29 cellular contexts compared by ENCODE assay signal in the genomic region with DNA sequence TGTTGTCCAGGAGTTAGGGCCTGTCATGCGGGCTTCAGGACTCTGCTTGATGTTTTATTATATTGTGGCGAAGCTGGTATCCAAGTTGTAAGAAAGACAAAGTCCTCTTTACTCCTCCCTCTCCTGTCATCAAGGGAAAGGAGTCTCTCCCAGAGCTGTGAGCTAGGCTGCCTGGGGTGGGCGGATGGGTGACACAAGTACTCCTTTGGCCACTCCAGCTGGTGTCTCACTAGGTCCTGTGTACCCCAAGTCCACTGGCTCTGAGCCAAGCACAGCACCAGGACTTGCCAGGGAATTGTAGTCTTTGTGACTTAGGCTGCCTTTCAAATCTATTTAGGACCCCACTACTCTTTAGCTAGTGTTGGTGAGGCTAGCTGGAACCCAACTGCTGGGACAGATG. TPM values are rescaled to one million over a fixed set of nuclear protein-coding genes. Genes with fewer than 3 reads are reported as not detected.
DNase-seq lines count a peak whose midpoint lies in the region; ATAC-seq, FAIRE-seq and TF ChIP-seq lines count a peak whose summit lies in the region.
"Had no signal": no experiment of that assay in that cellular context is flagged by ENCODE, and none has a peak within 500 bp of the region (broad histone marks: within the 10 kb centered on the region; RNA-seq: fewer than 3 reads in every experiment).

No MANE protein-coding gene starts in this region.

- BruUV-seq in HepG2 (replicated peaks; lab: Mats Ljungman, UMichigan) = no TSS peak

- no peak overlapping the region for H2BK12ac ChIP-seq in neuronal stem cell (ENCODE audit: low read length)

- H3K14ac ChIP-seq in neuronal stem cell (ENCODE audit: low read length) = no peak overlapping the region

- no peaks in the 10 kb centered on the region for H3K79me1 ChIP-seq in neuronal stem cell (ENCODE audit: low read depth, low read length)

- no peak for ATAC-seq in HG03159 (IDR thresholded peaks at IDR 0.05; ENCODE audit: unreplicated experiment)
- ATAC-seq in HepG2 = no peak

- H2BK5ac ChIP-seq in neuronal stem cell (ENCODE audit: low read length) = no peak overlapping the region

- DNase-seq in ELF-1 (ENCODE audit: low read depth, low spot score) (peak; percentile 2), MG63 (peak; percentile 0), neuronal stem cell (ENCODE audit: low spot score) (no peak), sigmoid colon (peak; percentile 60), HepG2 (ENCODE audit: low spot score) (no peak)
- no peak for DNase-seq in activated effector memory CD4-positive, alpha-beta T cell treated with anti-CD3 and anti-CD28 coated beads, Interleukin-2, amount 50 U/mL, for 16 hours
- DNase-seq: 8988T; ACHN; BE2C; C1 segment of cervical spinal cord; CD4-positive, alpha-beta memory T cell; CD4-positive, CD25-positive, alpha-beta regulatory T cell; CD8-positive, alpha-beta memory T cell; COR-L47; DMS 273 treated with DMSO at 0.1 percent for 48 hours; DMS153; DMS53; DMS79; DND-41; EL; GF-D8 had no signal

- H3K4me3 ChIP-seq in MG63 = no peak overlapping the region
- H3K4me3 ChIP-seq in neuronal stem cell (ENCODE audit: low read length in 2 of 2) = no peak overlapping the region
- no peak overlapping the region for H3K4me3 ChIP-seq in sigmoid colon
- H3K4me3 ChIP-seq in HepG2 (replicated peaks in 1 of 3; ENCODE audit: insufficient read depth in 1 of 3, low read depth in 2 of 3, low read length in 3 of 3) = no peak overlapping the region
- H3K4me3 ChIP-seq: BLaER1 had no signal

- no peaks in the 10 kb centered on the region for H3K27me3 ChIP-seq in MG63
- no peaks in the 10 kb centered on the region for H3K27me3 ChIP-seq in neuronal stem cell (ENCODE audit: control insufficient read depth in 3 of 3, insufficient read depth in 3 of 3, low read depth in 1 of 3, low read length in 3 of 3)
- H3K27me3 ChIP-seq in sigmoid colon = no peaks in the 10 kb centered on the region
- no peaks in the 10 kb centered on the region for H3K27me3 ChIP-seq in HepG2 (ENCODE audit: control insufficient read depth in 1 of 2, insufficient read depth in 2 of 2, low read length in 2 of 2)
- H3K27me3 ChIP-seq: BE2C had no signal

- H3K23ac ChIP-seq in neuronal stem cell (ENCODE audit: low read depth, low read length, poor library complexity) = no peak overlapping the region

- TF ChIP-seq EP300 in sigmoid colon (IDR thresholded peaks at IDR 0.05) (no peak), HepG2 (IDR thresholded peaks at IDR 0.05; ENCODE audit: low read depth in 2 of 2, low read length in 2 of 2) (no peak), HepG2 (CRISPR knock-in tag; IDR thresholded peaks at IDR 0.05; ENCODE audit: borderline replicate concordance) (no peak)

- intact Hi-C loops in sigmoid colon (cut with DNase I) = no loop called here
- intact Hi-C loops in HepG2 (cut with micrococcal nuclease; ENCODE audit: unreplicated experiment) = no loop called here

- H4K8ac ChIP-seq in neuronal stem cell (ENCODE audit: low read depth, low read length) = peak overlapping the region; percentile 43

- no peaks in the 10 kb centered on the region for H4K20me1 ChIP-seq in HepG2 (ENCODE audit: insufficient read depth, low read length)
- H4K20me1 ChIP-seq: BLaER1 had no signal

- no peaks in the 10 kb centered on the region for H3K79me2 ChIP-seq in HepG2 (ENCODE audit: insufficient read depth, low read length)

- CTCF ChIA-PET in HepG2 (lab: Yijun Ruan, JAX; ENCODE audit: low intra/inter-chr PET ratio, low total read pairs) = no interaction called here

- H3K18ac ChIP-seq in neuronal stem cell (ENCODE audit: low read length) = no peak overlapping the region

- no peaks in the 10 kb centered on the region for H3K9me3 ChIP-seq in MG63
- H3K9me3 ChIP-seq in neuronal stem cell (replicated peaks in 1 of 2; ENCODE audit: control insufficient read depth in 2 of 2, insufficient read depth in 1 of 2, low read depth in 1 of 2, low read length in 2 of 2) = no peaks in the 10 kb centered on the region
- no peaks in the 10 kb centered on the region for H3K9me3 ChIP-seq in sigmoid colon
- no peaks in the 10 kb centered on the region for H3K9me3 ChIP-seq in HepG2 (ENCODE audit: low read length)
- H3K9me3 ChIP-seq: BE2C, BLaER1 had no signal

- H4K91ac ChIP-seq in neuronal stem cell (ENCODE audit: low read depth, low read length, poor library complexity) = no peak overlapping the region

- no peak overlapping the region for H2BK120ac ChIP-seq in neuronal stem cell (ENCODE audit: low read depth, low read length)

- H2AFZ ChIP-seq in neuronal stem cell (ENCODE audit: low read length) = no peak overlapping the region
- H2AFZ ChIP-seq in HepG2 (ENCODE audit: low read length) = no peak overlapping the region

- in situ Hi-C loops in HepG2 (cut with HindIII; ENCODE audit: extremely low pct_ligation_motif_present, low pct_unique_long_range_greater_than_20kb) = no loop called here

- no peak overlapping the region for H2BK15ac ChIP-seq in neuronal stem cell (ENCODE audit: low read length)

- H3K27ac ChIP-seq in neuronal stem cell (replicated peaks; ENCODE audit: low read length) (no peak overlapping the region), sigmoid colon (no peak overlapping the region), HepG2 (ENCODE audit: extremely low read length, insufficient read depth, low read length) (no peak overlapping the region)
- H3K27ac ChIP-seq: BLaER1 had no signal

- WGBS in neuronal stem cell (ENCODE audit: extremely low coverage in 2 of 2, insufficient read length in 2 of 2, insufficient replicate concordance in 1 of 2), 2 donors = no CpG with 5 or more reads among the region's 3 CpGs
- WGBS in sigmoid colon, 2 donors = 91 to 97% methylated on average over 3 of the region's 3 CpGs
- 0% methylated on average over 1 of the region's 3 CpGs for WGBS in HepG2 (ENCODE audit: low lambda C conversion rate)

- TF ChIP-seq CTCF in sigmoid colon (IDR thresholded peaks at IDR 0.05) (no peak), HepG2 (CRISPR knock-in tag; IDR thresholded peaks at IDR 0.05) (no peak)

- H3K4me1 ChIP-seq in neuronal stem cell (ENCODE audit: control insufficient read depth in 2 of 2, insufficient read depth in 1 of 2, low read depth in 1 of 2, low read length in 2 of 2) (no peaks in the 10 kb centered on the region), sigmoid colon (no peaks in the 10 kb centered on the region), HepG2 (ENCODE audit: insufficient read depth, low read length) (no peaks in the 10 kb centered on the region)
- H3K4me1 ChIP-seq: BLaER1 had no signal

- no peak overlapping the region for H3K4ac ChIP-seq in neuronal stem cell (ENCODE audit: low read length)

- no peak for TF ChIP-seq POLR2A in sigmoid colon (IDR thresholded peaks at IDR 0.05)
- no peak for TF ChIP-seq POLR2A in HepG2 (IDR thresholded peaks at IDR 0.05; ENCODE audit: insufficient read depth in 1 of 2, low read depth in 2 of 2, low read length in 2 of 2)

- no peak for TF ChIP-seq RAD21 in HepG2 (CRISPR knock-in tag; IDR thresholded peaks at IDR 0.05)

- H3K9ac ChIP-seq in neuronal stem cell (ENCODE audit: low read depth, low read length, poor library complexity) (no peak overlapping the region), HepG2 (ENCODE audit: insufficient read depth, low read depth, low read length) (no peak overlapping the region)
- H3K9ac ChIP-seq: BLaER1 had no signal

- H3K36me3 ChIP-seq in MG63 (no peaks in the 10 kb centered on the region), neuronal stem cell (replicated peaks in 1 of 2; ENCODE audit: control insufficient read depth in 2 of 2, insufficient read depth in 2 of 2, low read length in 2 of 2) (no peaks in the 10 kb centered on the region), sigmoid colon (no peaks in the 10 kb centered on the region), HepG2 (replicated peaks in 1 of 2; ENCODE audit: control insufficient read depth in 1 of 2, insufficient read depth in 2 of 2, low read length in 2 of 2) (no peaks in the 10 kb centered on the region)
- H3K36me3 ChIP-seq: BE2C, BLaER1 had no signal

- H2AK5ac ChIP-seq in neuronal stem cell (ENCODE audit: low read depth, low read length) = no peak overlapping the region

- POLR2A ChIA-PET in HepG2 (lab: Yijun Ruan, JAX) = no interaction called here

- no peak for FAIRE-seq in HepG2 (lab: Jason Lieb, UNC)
- FAIRE-seq: A204.1, G401.6, GM12891, GM19239 had no signal

- H3K4me2 ChIP-seq in neuronal stem cell (ENCODE audit: insufficient read depth, low read length, poor library complexity, severe bottlenecking) (no peak overlapping the region), HepG2 (ENCODE audit: low read depth, low read length) (no peak overlapping the region)
- H3K4me2 ChIP-seq: BLaER1 had no signal

TF ChIP-seq in HepG2, 621 proteins besides CTCF, POLR2A, EP300 and RAD21 (continues in another document):
- no peak for TF ChIP-seq SMAD3 (CRISPR knock-in tag; IDR thresholded peaks at IDR 0.05)

RNA-seq across cellular contexts. Expression of a gene that starts 36.7 kb away (rescaled TPM):
- not detected in 2 replicates for total RNA-seq in MG63 (2014; rRNA removed; shearing (Covaris generic); ENCODE audit: low replicate concordance)
- 8.8 TPM for polyA plus RNA-seq in neuronal stem cell (2013, experiment 1 of 2)
- 9.6 TPM for polyA plus RNA-seq in neuronal stem cell (2013, experiment 2 of 2)
- total RNA-seq in sigmoid colon (1 to 10 TPM; 2.5 to 7.2 (median 3.9) TPM), HepG2 (2016; rRNA removed; fragmentation: Illumina TruSeq; extraction: Trizol) (not detected in 2 replicates)
- polyA plus RNA-seq in sigmoid colon (1 to 10 TPM; 1.8 to 2.7 (median 2.5) TPM), HepG2 (2011; rRNA removed) (not detected in 2 replicates)
- not detected in 2 replicates for total RNA-seq in HepG2 (2016; cell fraction: cytosol; rRNA removed; fragmentation: Illumina TruSeq; extraction: Trizol; ENCODE audit: low read depth)
- total RNA-seq in HepG2 (2016; cell fraction: insoluble cytoplasmic fraction; rRNA removed; fragmentation: Illumina TruSeq; extraction: Trizol) = not detected in 2 replicates
- not detected in 2 replicates for total RNA-seq in HepG2 (2016; cell fraction: membrane; rRNA removed; fragmentation: Illumina TruSeq; extraction: Trizol)
- total RNA-seq in HepG2 (2016; cell fraction: nucleus; rRNA removed; fragmentation: Illumina TruSeq; extraction: Trizol) = not detected in 2 replicates
- polyA plus RNA-seq in HepG2 (2011; cell fraction: cytosol; rRNA removed) = not detected in 2 replicates
- polyA plus RNA-seq in HepG2 (2011; cell fraction: nucleus; rRNA removed) = not detected in 2 replicates
- not detected in 2 replicates for polyA plus RNA-seq in HepG2 (2012)
- not detected in 2 replicates for polyA plus RNA-seq in HepG2 (2016; cell fraction: cytosol; fragmentation: Illumina TruSeq; extraction: Trizol; ENCODE audit: low read depth)
- polyA plus RNA-seq in HepG2 (2016; cell fraction: insoluble cytoplasmic fraction; fragmentation: Illumina TruSeq; extraction: Trizol; ENCODE audit: low read depth) = not detected in 2 replicates
- polyA plus RNA-seq in HepG2 (2016; cell fraction: membrane; fragmentation: Illumina TruSeq; extraction: Trizol; ENCODE audit: low read depth) = not detected in 2 replicates
- not detected in 2 replicates for polyA plus RNA-seq in HepG2 (2016; cell fraction: nucleus; fragmentation: Illumina TruSeq; extraction: Trizol; ENCODE audit: insufficient read depth, low read depth)
- polyA minus RNA-seq in HepG2 (2011; rRNA and poly(A)+ RNA removed; ENCODE audit: low replicate concordance) = not detected in 2 replicates
- polyA minus RNA-seq in HepG2 (2011; cell fraction: cytosol; rRNA and poly(A)+ RNA removed) = not detected in 2 replicates
- polyA minus RNA-seq in HepG2 (2011; cell fraction: nucleus; rRNA and poly(A)+ RNA removed) = not detected in 2 replicates
- total RNA-seq: A673 had no signal
- polyA plus RNA-seq: CD14-positive monocyte; CD4-positive, alpha-beta memory T cell; CD8-positive, alpha-beta memory T cell had no signal

Comparison
In these comparisons a context has a peak if more than half of its experiments do, and no peak if none do; other contexts are left out.
1. DNase-seq: peak in ELF-1 (single experiment), MG63 (single experiment) and sigmoid colon (single experiment); none in neuronal stem cell (single experiment), HepG2 (single experiment) and activated effector memory CD4-positive, alpha-beta T cell treated with anti-CD3 and anti-CD28 coated beads, Interleukin-2, amount 50 U/mL, for 16 hours (single experiment).